2 cellular contexts compared by ENCODE assay signal in the genomic region with DNA sequence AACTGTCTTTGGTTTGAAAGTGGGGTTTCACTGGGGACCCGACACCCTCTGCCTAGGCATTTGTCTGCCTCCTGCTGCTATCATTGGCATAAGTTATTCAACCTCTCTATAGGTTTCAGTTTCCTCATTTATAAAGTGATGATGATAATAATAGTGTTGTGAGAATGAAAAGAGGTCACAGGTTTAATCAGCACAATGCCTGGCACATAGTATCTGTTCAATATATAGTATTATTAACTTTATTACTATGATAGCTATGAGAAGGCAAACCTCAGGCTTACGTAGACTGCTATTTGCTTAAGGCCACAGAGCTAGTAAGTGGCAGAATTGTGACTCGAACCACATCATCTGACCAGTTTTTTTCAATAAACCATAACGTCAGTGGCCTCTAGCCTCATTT.
TF ChIP-seq lines count a peak whose summit lies in the region.

No MANE protein-coding gene starts in this region.

TF ChIP-seq in GM23338, 12 proteins besides CTCF, POLR2A, EP300 and RAD21 (continued from another document and continues in another):
- TF ChIP-seq, protein P1, sequence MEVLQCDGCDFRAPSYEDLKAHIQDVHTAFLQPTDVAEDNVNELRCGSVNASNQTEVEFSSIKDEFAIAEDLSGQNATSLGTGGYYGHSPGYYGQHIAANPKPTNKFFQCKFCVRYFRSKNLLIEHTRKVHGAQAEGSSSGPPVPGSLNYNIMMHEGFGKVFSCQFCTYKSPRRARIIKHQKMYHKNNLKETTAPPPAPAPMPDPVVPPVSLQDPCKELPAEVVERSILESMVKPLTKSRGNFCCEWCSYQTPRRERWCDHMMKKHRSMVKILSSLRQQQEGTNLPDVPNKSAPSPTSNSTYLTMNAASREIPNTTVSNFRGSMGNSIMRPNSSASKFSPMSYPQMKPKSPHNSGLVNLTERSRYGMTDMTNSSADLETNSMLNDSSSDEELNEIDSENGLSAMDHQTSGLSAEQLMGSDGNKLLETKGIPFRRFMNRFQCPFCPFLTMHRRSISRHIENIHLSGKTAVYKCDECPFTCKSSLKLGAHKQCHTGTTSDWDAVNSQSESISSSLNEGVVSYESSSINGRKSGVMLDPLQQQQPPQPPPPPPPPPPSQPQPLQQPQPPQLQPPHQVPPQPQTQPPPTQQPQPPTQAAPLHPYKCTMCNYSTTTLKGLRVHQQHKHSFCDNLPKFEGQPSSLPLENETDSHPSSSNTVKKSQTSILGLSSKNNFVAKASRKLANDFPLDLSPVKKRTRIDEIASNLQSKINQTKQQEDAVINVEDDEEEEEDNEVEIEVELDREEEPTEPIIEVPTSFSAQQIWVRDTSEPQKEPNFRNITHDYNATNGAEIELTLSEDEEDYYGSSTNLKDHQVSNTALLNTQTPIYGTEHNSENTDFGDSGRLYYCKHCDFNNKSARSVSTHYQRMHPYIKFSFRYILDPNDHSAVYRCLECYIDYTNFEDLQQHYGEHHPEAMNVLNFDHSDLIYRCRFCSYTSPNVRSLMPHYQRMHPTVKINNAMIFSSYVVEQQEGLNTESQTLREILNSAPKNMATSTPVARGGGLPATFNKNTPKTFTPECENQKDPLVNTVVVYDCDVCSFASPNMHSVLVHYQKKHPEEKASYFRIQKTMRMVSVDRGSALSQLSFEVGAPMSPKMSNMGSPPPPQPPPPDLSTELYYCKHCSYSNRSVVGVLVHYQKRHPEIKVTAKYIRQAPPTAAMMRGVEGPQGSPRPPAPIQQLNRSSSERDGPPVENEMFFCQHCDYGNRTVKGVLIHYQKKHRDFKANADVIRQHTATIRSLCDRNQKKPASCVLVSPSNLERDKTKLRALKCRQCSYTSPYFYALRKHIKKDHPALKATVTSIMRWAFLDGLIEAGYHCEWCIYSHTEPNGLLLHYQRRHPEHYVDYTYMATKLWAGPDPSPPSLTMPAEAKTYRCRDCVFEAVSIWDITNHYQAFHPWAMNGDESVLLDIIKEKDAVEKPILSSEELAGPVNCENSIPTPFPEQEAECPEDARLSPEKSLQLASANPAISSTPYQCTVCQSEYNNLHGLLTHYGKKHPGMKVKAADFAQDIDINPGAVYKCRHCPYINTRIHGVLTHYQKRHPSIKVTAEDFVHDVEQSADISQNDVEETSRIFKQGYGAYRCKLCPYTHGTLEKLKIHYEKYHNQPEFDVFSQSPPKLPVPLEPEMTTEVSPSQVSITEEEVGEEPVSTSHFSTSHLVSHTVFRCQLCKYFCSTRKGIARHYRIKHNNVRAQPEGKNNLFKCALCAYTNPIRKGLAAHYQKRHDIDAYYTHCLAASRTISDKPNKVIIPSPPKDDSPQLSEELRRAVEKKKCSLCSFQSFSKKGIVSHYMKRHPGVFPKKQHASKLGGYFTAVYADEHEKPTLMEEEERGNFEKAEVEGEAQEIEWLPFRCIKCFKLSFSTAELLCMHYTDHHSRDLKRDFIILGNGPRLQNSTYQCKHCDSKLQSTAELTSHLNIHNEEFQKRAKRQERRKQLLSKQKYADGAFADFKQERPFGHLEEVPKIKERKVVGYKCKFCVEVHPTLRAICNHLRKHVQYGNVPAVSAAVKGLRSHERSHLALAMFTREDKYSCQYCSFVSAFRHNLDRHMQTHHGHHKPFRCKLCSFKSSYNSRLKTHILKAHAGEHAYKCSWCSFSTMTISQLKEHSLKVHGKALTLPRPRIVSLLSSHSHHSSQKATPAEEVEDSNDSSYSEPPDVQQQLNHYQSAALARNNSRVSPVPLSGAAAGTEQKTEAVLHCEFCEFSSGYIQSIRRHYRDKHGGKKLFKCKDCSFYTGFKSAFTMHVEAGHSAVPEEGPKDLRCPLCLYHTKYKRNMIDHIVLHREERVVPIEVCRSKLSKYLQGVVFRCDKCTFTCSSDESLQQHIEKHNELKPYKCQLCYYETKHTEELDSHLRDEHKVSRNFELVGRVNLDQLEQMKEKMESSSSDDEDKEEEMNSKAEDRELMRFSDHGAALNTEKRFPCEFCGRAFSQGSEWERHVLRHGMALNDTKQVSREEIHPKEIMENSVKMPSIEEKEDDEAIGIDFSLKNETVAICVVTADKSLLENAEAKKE (CRISPR knock-in tag; IDR thresholded peaks at IDR 0.05) = no peak
- TF ChIP-seq NANOG (IDR thresholded peaks at IDR 0.05; ENCODE audit: borderline replicate concordance) = no peak
- no peak for TF ChIP-seq POLR2AphosphoS5 (IDR thresholded peaks at IDR 0.05; ENCODE audit: low read depth)
- TF ChIP-seq JUNB (IDR thresholded peaks at IDR 0.05; ENCODE audit: unreplicated experiment) = no peak
- TF ChIP-seq STAT1 (IDR thresholded peaks at IDR 0.05; ENCODE audit: unreplicated experiment) = no peak
- TF ChIP-seq, protein P2, sequence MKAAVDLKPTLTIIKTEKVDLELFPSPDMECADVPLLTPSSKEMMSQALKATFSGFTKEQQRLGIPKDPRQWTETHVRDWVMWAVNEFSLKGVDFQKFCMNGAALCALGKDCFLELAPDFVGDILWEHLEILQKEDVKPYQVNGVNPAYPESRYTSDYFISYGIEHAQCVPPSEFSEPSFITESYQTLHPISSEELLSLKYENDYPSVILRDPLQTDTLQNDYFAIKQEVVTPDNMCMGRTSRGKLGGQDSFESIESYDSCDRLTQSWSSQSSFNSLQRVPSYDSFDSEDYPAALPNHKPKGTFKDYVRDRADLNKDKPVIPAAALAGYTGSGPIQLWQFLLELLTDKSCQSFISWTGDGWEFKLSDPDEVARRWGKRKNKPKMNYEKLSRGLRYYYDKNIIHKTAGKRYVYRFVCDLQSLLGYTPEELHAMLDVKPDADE (IDR thresholded peaks at IDR 0.05) = no peak
- TF ChIP-seq, protein P3, sequence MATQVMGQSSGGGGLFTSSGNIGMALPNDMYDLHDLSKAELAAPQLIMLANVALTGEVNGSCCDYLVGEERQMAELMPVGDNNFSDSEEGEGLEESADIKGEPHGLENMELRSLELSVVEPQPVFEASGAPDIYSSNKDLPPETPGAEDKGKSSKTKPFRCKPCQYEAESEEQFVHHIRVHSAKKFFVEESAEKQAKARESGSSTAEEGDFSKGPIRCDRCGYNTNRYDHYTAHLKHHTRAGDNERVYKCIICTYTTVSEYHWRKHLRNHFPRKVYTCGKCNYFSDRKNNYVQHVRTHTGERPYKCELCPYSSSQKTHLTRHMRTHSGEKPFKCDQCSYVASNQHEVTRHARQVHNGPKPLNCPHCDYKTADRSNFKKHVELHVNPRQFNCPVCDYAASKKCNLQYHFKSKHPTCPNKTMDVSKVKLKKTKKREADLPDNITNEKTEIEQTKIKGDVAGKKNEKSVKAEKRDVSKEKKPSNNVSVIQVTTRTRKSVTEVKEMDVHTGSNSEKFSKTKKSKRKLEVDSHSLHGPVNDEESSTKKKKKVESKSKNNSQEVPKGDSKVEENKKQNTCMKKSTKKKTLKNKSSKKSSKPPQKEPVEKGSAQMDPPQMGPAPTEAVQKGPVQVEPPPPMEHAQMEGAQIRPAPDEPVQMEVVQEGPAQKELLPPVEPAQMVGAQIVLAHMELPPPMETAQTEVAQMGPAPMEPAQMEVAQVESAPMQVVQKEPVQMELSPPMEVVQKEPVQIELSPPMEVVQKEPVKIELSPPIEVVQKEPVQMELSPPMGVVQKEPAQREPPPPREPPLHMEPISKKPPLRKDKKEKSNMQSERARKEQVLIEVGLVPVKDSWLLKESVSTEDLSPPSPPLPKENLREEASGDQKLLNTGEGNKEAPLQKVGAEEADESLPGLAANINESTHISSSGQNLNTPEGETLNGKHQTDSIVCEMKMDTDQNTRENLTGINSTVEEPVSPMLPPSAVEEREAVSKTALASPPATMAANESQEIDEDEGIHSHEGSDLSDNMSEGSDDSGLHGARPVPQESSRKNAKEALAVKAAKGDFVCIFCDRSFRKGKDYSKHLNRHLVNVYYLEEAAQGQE (IDR thresholded peaks at IDR 0.05; ENCODE audit: unreplicated experiment) = no peak
- no peak for TF ChIP-seq EZH2phosphoT487 (IDR thresholded peaks at IDR 0.05; ENCODE audit: unreplicated experiment)
- no peak for TF ChIP-seq CREB1 (CRISPR knock-in tag; IDR thresholded peaks at IDR 0.05; ENCODE audit: low read depth)
- TF ChIP-seq EZH2 (IDR thresholded peaks at IDR 0.05; ENCODE audit: low read depth, unreplicated experiment) = no peak

TF ChIP-seq in WTC11, 78 proteins besides CTCF, POLR2A, EP300 and RAD21 (continued from another document):
- TF ChIP-seq, protein P4, sequence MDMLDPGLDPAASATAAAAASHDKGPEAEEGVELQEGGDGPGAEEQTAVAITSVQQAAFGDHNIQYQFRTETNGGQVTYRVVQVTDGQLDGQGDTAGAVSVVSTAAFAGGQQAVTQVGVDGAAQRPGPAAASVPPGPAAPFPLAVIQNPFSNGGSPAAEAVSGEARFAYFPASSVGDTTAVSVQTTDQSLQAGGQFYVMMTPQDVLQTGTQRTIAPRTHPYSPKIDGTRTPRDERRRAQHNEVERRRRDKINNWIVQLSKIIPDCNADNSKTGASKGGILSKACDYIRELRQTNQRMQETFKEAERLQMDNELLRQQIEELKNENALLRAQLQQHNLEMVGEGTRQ (CRISPR knock-in tag; IDR thresholded peaks at IDR 0.05) = no peak
- TF ChIP-seq EMX1 (CRISPR knock-in tag; IDR thresholded peaks at IDR 0.05) (no peak), ATF1 (CRISPR knock-in tag; IDR thresholded peaks at IDR 0.05) (no peak)
- TF ChIP-seq, protein P5, sequence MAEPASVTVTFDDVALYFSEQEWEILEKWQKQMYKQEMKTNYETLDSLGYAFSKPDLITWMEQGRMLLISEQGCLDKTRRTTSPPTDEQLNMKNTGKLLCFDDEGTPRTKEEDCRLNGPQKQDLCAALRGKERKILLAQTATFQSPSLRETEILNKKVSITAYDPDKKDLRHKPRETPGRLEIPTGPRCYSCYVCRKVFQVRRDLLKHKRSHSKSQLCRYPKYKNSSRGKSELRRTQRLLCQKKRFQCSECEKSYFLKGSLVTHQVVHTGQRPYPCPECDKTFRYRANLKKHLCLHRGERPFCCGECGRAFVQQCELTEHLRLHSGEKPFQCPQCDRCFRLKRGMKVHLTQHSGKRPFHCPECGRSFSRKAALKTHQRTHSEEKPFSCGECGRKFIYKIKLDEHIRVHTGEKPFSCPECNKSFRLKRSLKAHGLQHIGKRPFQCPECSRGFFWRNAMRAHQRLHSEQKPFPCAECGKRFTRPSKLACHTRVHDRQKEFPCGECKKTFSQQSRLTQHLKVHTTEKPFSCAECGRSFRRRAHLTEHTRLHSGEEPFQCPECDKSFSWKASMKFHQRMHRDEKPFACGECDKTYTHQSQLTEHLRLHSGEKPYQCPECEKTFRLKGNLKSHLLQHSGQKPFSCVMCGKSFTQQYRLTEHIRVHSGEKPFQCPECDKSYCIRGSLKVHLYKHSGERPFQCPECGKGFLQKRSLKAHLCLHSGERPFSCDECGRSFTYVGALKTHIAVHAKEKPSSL (CRISPR knock-in tag; conservative IDR thresholded peaks at IDR 0.05) = no peak
